17 cellular contexts compared by ENCODE assay signal in the genomic region with DNA sequence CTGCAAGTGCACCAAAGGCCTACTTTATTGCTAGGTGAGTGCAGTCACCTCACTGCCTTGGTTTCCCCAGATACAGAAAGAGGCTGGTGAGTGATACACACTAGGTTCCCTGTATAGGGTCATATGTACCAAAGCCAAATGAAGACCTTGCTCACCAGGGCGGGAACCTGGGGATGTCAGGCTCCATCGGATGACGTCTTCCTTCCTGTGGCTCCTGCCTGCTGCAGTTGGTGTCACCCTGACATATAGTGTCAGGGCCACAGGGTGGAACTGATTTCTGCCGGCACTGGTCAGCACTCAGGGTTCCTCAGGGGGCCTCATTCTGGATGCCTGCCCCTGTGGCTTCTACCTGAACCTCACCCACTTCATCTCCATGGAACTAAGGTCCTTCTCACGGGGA. TPM values are rescaled to one million over a fixed set of nuclear protein-coding genes. Genes with fewer than 3 reads are reported as not detected.
DNase-seq lines count a peak whose midpoint lies in the region; ATAC-seq and TF ChIP-seq lines count a peak whose summit lies in the region.
"Had no signal": no experiment of that assay in that cellular context is flagged by ENCODE, and none has a peak within 500 bp of the region (broad histone marks: within the 10 kb centered on the region; RNA-seq: fewer than 3 reads in every experiment).

No MANE protein-coding gene starts in this region.

- H3K9me3 Mint-ChIP-seq in CD4-positive, alpha-beta T cell: no peaks in the 10 kb centered on the region
- H3K9me3 Mint-ChIP-seq in activated CD4-positive, alpha-beta memory T cell treated with anti-CD3 and anti-CD28 coated beads for 36 hours: peaks cover 2% of the 10 kb centered on the region
- H3K9me3 Mint-ChIP-seq in naive thymus-derived CD4-positive, alpha-beta T cell: peaks cover 0 to 3% (median 0%) of the 10 kb centered on the region in 11 donors
- H3K9me3 Mint-ChIP-seq: CD8-positive, alpha-beta T cell had no signal

- peak; percentile 34 for ATAC-seq in CD4-positive, alpha-beta T cell (ENCODE audit: poor library complexity)
- ATAC-seq in naive thymus-derived CD4-positive, alpha-beta T cell: peak; percentile 30
- ATAC-seq in left lung: no peak
- ATAC-seq: CD8-positive, alpha-beta T cell; Panc1 had no signal

- 88 to 89% methylated on average over 5 of the region's 5 CpGs for WGBS in sigmoid colon, 2 donors

- peaks cover 17% of the 10 kb centered on the region for H3K4me1 Mint-ChIP-seq in CD4-positive, alpha-beta T cell (ENCODE audit: low read depth)
- peaks cover 29% of the 10 kb centered on the region for H3K4me1 Mint-ChIP-seq in activated CD4-positive, alpha-beta memory T cell treated with anti-CD3 and anti-CD28 coated beads for 36 hours (ENCODE audit: low read depth)
- peaks cover 0 to 16% (median 14%) of the 10 kb centered on the region in 7 donors for H3K4me1 Mint-ChIP-seq in naive thymus-derived CD4-positive, alpha-beta T cell

- CTCF ChIA-PET in CD4-positive, alpha-beta T cell (lab: Charles Lee): no interaction called here
- CTCF ChIA-PET in activated CD4-positive, alpha-beta memory T cell treated with anti-CD3 and anti-CD28 coated beads for 36 hours (lab: Charles Lee): interaction anchor here (0.6 to 1.0 kb wide), 2 partner anchors 75 to 144 kb away, joined by 3 to 5 read pairs; no protein-coding TSS in a partner anchor
- CTCF ChIA-PET in naive thymus-derived CD4-positive, alpha-beta T cell (lab: Charles Lee): no interaction called here

- H3K36me3 ChIP-seq in naive thymus-derived CD4-positive, alpha-beta T cell (ENCODE audit: control insufficient read depth in 2 of 3, insufficient read depth in 3 of 3, low read length in 3 of 3): no peaks in the 10 kb centered on the region
- H3K36me3 ChIP-seq in tibial artery (peaks cover 51 to 67% (median 57%) of the 10 kb centered on the region in 3 donors), left lung (peaks cover 0 to 52% of the 10 kb centered on the region in 2 donors), sigmoid colon (peaks cover 17 to 64% (median 26%) of the 10 kb centered on the region in 4 donors)

- H3K27ac Mint-ChIP-seq in CD4-positive, alpha-beta T cell: no peak overlapping the region
- H3K27ac Mint-ChIP-seq in activated CD4-positive, alpha-beta memory T cell treated with anti-CD3 and anti-CD28 coated beads for 36 hours: no peak overlapping the region
- H3K27ac Mint-ChIP-seq in naive thymus-derived CD4-positive, alpha-beta T cell: no peak overlapping the region

- no peaks in the 10 kb centered on the region for H3K27me3 Mint-ChIP-seq in CD4-positive, alpha-beta T cell
- no peaks in the 10 kb centered on the region for H3K27me3 Mint-ChIP-seq in activated CD4-positive, alpha-beta memory T cell treated with anti-CD3 and anti-CD28 coated beads for 36 hours
- H3K27me3 Mint-ChIP-seq in naive thymus-derived CD4-positive, alpha-beta T cell: peaks cover 0 to 3% (median 0%) of the 10 kb centered on the region in 5 donors

- intact Hi-C loops in CD4-positive, alpha-beta T cell (cut with DNase I, micrococcal nuclease): no loop called here
- intact Hi-C loops in activated CD4-positive, alpha-beta memory T cell treated with anti-CD3 and anti-CD28 coated beads for 36 hours (cut with micrococcal nuclease): no loop called here
- intact Hi-C loops in naive thymus-derived CD4-positive, alpha-beta T cell (cut with micrococcal nuclease): no loop called here
- intact Hi-C loops in tibial artery (cut with DNase I; ENCODE audit: low total_unique reads): no loop called here
- intact Hi-C loops in left lung (cut with DNase I): no loop called here
- intact Hi-C loops in sigmoid colon (cut with DNase I): loop anchor here (5.0 kb wide), 1 partner anchor 75 kb away; no protein-coding TSS in a partner anchor

- no peak overlapping the region for H3K27ac ChIP-seq in CD4-positive, alpha-beta T cell (ENCODE audit: low read depth, low read length)
- no peak overlapping the region for H3K27ac ChIP-seq in naive thymus-derived CD4-positive, alpha-beta T cell (ENCODE audit: low read depth, low read length)
- H3K27ac ChIP-seq in tibial artery: peak overlapping the region; percentile 71 to 82
- H3K27ac ChIP-seq in left lung: no peak overlapping the region
- peak overlapping the region in 1 of 4 donors; percentile 70 for H3K27ac ChIP-seq in sigmoid colon

- POLR2A ChIA-PET in CD4-positive, alpha-beta T cell (lab: Charles Lee): no interaction called here
- POLR2A ChIA-PET in activated CD4-positive, alpha-beta memory T cell treated with anti-CD3 and anti-CD28 coated beads for 36 hours (lab: Charles Lee): no interaction called here
- POLR2A ChIA-PET in naive thymus-derived CD4-positive, alpha-beta T cell (lab: Charles Lee): no interaction called here

- peaks cover 11% of the 10 kb centered on the region for H3K36me3 Mint-ChIP-seq in CD4-positive, alpha-beta T cell (ENCODE audit: low read depth)
- peaks cover 13% of the 10 kb centered on the region for H3K36me3 Mint-ChIP-seq in activated CD4-positive, alpha-beta memory T cell treated with anti-CD3 and anti-CD28 coated beads for 36 hours
- peaks cover 0 to 16% (median 0%) of the 10 kb centered on the region in 5 donors for H3K36me3 Mint-ChIP-seq in naive thymus-derived CD4-positive, alpha-beta T cell

- no peak overlapping the region for H3K4me3 Mint-ChIP-seq in CD4-positive, alpha-beta T cell
- no peak overlapping the region for H3K4me3 Mint-ChIP-seq in activated CD4-positive, alpha-beta memory T cell treated with anti-CD3 and anti-CD28 coated beads for 36 hours
- H3K4me3 Mint-ChIP-seq in naive thymus-derived CD4-positive, alpha-beta T cell: no peak overlapping the region
- H3K4me3 Mint-ChIP-seq: CD8-positive, alpha-beta T cell had no signal

- TF ChIP-seq EP300 in sigmoid colon (IDR thresholded peaks at IDR 0.05): no peak

- TF ChIP-seq POLR2A in sigmoid colon (IDR thresholded peaks at IDR 0.05): no peak

- no peaks in the 10 kb centered on the region for H3K4me1 ChIP-seq in naive thymus-derived CD4-positive, alpha-beta T cell (ENCODE audit: control insufficient read depth in 2 of 2, insufficient read depth in 2 of 2, low read length in 2 of 2)
- H3K4me1 ChIP-seq in tibial artery: peaks cover 0 to 48% (median 27%) of the 10 kb centered on the region in 4 donors
- H3K4me1 ChIP-seq in left lung: peaks cover 0 to 8% of the 10 kb centered on the region in 2 donors
- H3K4me1 ChIP-seq in sigmoid colon: peaks cover 0 to 24% (median 21%) of the 10 kb centered on the region in 4 donors

- H3K9me3 ChIP-seq in CD4-positive, alpha-beta T cell (ENCODE audit: control insufficient read depth, low read length): no peaks in the 10 kb centered on the region
- H3K9me3 ChIP-seq in naive thymus-derived CD4-positive, alpha-beta T cell (ENCODE audit: control insufficient read depth in 2 of 3, low read length in 3 of 3): no peaks in the 10 kb centered on the region
- H3K9me3 ChIP-seq in tibial artery (no peaks in the 10 kb centered on the region), left lung (no peaks in the 10 kb centered on the region), sigmoid colon (no peaks in the 10 kb centered on the region)

- DNase-seq in CD4-positive, alpha-beta T cell: no peak
- peak; percentile 38 for DNase-seq in activated CD4-positive, alpha-beta memory T cell treated with anti-CD3 and anti-CD28 coated beads for 36 hours
- DNase-seq in naive thymus-derived CD4-positive, alpha-beta T cell: no peak
- DNase-seq in tibial artery (no peak), NCI-H510A treated with DMSO at 0.1 percent for 48 hours (lab: John Stamatoyannopoulos, UW) (no peak), left lung (no peak), sigmoid colon (no peak)
- DNase-seq: AML-193; CD8-positive, alpha-beta T cell; DMS 273 treated with DMSO at 0.1 percent for 48 hours; IMR-90; Kasumi-1; NCI-H1417; NCI-H2029; NCI-H2171 treated with DMSO at 0.1 percent for 48 hours; Right ventricle myocardium superior had no signal

- H3K4me3 ChIP-seq in naive thymus-derived CD4-positive, alpha-beta T cell (ENCODE audit: low read length): no peak overlapping the region
- H3K4me3 ChIP-seq in tibial artery: no peak overlapping the region
- H3K4me3 ChIP-seq in left lung: no peak overlapping the region
- no peak overlapping the region for H3K4me3 ChIP-seq in sigmoid colon

- H3K27me3 ChIP-seq in CD4-positive, alpha-beta T cell (ENCODE audit: control insufficient read depth, insufficient read depth, low read length): no peaks in the 10 kb centered on the region
- H3K27me3 ChIP-seq in naive thymus-derived CD4-positive, alpha-beta T cell (ENCODE audit: control insufficient read depth in 2 of 2, insufficient read depth in 2 of 2, low read length in 2 of 2): no peaks in the 10 kb centered on the region
- H3K27me3 ChIP-seq in tibial artery: no peaks in the 10 kb centered on the region
- H3K27me3 ChIP-seq in left lung: no peaks in the 10 kb centered on the region
- no peaks in the 10 kb centered on the region for H3K27me3 ChIP-seq in sigmoid colon

- no peak for TF ChIP-seq CTCF in CD4-positive, alpha-beta T cell (IDR thresholded peaks at IDR 0.05)
- TF ChIP-seq CTCF in tibial artery (IDR thresholded peaks at IDR 0.05): no peak
- no peak for TF ChIP-seq CTCF in left lung (IDR thresholded peaks at IDR 0.05)
- no peak for TF ChIP-seq CTCF in sigmoid colon (IDR thresholded peaks at IDR 0.05)

RNA-seq across cellular contexts. Expression of a gene that starts 43.1 kb away (rescaled TPM):
- total RNA-seq in CD4-positive, alpha-beta T cell: 10 to 100 TPM; 12.1 to 13.3 TPM
- total RNA-seq in activated CD4-positive, alpha-beta memory T cell treated with anti-CD3 and anti-CD28 coated beads for 36 hours: 10 to 100 TPM; 20.1 to 22.6 TPM
- total RNA-seq in naive thymus-derived CD4-positive, alpha-beta T cell: 10 to 100 TPM in 2 of 5 experiments, 1 to 10 TPM in 3; 1.2 to 43.6 (median 6.0) TPM
- polyA plus RNA-seq in naive thymus-derived CD4-positive, alpha-beta T cell: under 1 TPM; 0.17 to 0.44 TPM
- total RNA-seq in left lung: 10 to 100 TPM; 31.9 to 34.3 TPM
- total RNA-seq in sigmoid colon: 10 to 100 TPM; 34.4 to 67.9 (median 52.3) TPM
- polyA plus RNA-seq in sigmoid colon: 10 to 100 TPM; 16.9 to 26.8 (median 17.4) TPM

Comparison
In these comparisons a context has a peak if more than half of its experiments do, and no peak if none do; other contexts are left out.
1. H3K27ac ChIP-seq: peak in tibial artery (2 of 2); none in CD4-positive, alpha-beta T cell (single experiment), naive thymus-derived CD4-positive, alpha-beta T cell (single experiment) and left lung (0 of 2).